Comparison of ENCODE assay signal across 18 cellular contexts in the genomic region with DNA sequence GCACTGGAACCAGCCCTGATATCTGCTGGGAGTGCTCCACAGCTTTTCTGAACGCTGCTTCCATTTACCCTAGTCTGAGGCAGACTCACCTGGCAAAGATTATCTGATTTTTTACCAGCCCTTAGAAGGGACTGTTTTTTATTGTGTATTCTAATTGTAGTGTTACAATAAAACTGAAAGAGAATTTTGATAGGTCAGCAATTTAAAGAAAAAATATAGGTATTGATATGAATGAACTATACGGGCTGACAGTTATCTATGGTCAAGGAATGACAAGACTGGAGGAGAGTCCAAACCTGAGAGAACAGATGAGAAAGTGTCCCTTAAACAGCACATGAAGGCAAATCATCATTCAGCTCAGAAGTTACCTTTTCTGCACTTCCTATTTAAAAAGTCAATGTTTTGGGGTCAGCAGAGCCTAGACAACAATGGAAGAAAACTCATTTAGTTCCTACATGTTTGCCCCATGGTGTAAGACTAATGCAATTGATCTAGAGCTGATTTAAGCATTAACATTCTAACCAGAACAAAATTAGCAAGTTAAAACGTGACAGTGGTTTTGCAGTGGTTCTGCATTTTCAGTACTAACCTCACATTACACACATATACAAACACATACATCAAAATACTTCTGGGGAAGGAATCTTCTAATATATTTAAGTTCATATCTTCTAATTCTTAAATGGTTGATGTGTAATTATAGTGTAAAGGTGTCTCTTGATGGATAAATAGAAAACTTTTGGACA.
DNase-seq lines count a peak whose midpoint lies in the region; ATAC-seq, FAIRE-seq and TF ChIP-seq lines count a peak whose summit lies in the region.
"Had no signal": no experiment of that assay in that cellular context is flagged by ENCODE, and none has a peak within 500 bp of the region (broad histone marks: within the 10 kb centered on the region; RNA-seq: fewer than 3 reads in every experiment).

No MANE protein-coding gene starts in this region.

- H2AFZ ChIP-seq in HepG2 (ENCODE audit: low read length) (no peak overlapping the region), GM12878 (ENCODE audit: control insufficient read depth, low read depth, low read length) (no peak overlapping the region)

- DNase-seq in HepG2 (ENCODE audit: low spot score) (no peak), right lobe of liver (no peak), GM12878 (ENCODE audit: low read depth, low spot score) (no peak), urothelium cell line (ENCODE audit: low spot score) (no peak), thyroid gland (no peak), NCI-H146 (lab: John Stamatoyannopoulos, UW) (no peak)
- DNase-seq: 8988T; C1 segment of cervical spinal cord; Calu3; CD4-positive, alpha-beta memory T cell; COR-L47; DMS153; EL; GDM1; GOT3; H7; HCEC 1CT had no signal

- RAD21 ChIA-PET in GM12878 (lab: Charles Lee; ENCODE audit: unreplicated experiment), result no interaction called here

- 16% methylated on average over 3 of the region's 3 CpGs for WGBS in HepG2 (ENCODE audit: low lambda C conversion rate)
- WGBS in right lobe of liver (ENCODE audit: insufficient coverage, low coverage, low lambda C conversion rate, missing lambda C conversion rate), result 53% methylated on average over 3 of the region's 3 CpGs
- 4% methylated on average over 3 of the region's 3 CpGs for WGBS in GM12878 (ENCODE audit: insufficient coverage, insufficient replicate concordance, low lambda C conversion rate, missing lambda C conversion rate)
- WGBS in thyroid gland, 2 donors, result 79 to 83% methylated on average over 3 of the region's 3 CpGs

- in situ Hi-C loops in HepG2 (cut with HindIII; ENCODE audit: extremely low pct_ligation_motif_present, low pct_unique_long_range_greater_than_20kb) (no loop called here), GM12878 (cut with MboI) (no loop called here)

- ATAC-seq in HepG2 (no peak), right lobe of liver (no peak), GM12878 (no peak)

- TF ChIP-seq RAD21 in HepG2 (CRISPR knock-in tag; IDR thresholded peaks at IDR 0.05), result no peak
- no peak for TF ChIP-seq RAD21 in GM12878 (IDR thresholded peaks at IDR 0.05; ENCODE audit: insufficient read depth, low read depth, low read length)

- H3K27me3 ChIP-seq in HepG2 (ENCODE audit: control insufficient read depth in 1 of 2, insufficient read depth in 2 of 2, low read length in 2 of 2) (no peaks in the 10 kb centered on the region; a peak in 2 of 5 replicates), right lobe of liver (no peaks in the 10 kb centered on the region), GM12878 (replicated peaks in 1 of 2; ENCODE audit: control insufficient read depth in 2 of 2, insufficient read depth in 2 of 2, low read length in 1 of 2) (no peaks in the 10 kb centered on the region), thyroid gland (no peaks in the 10 kb centered on the region)

- no peak overlapping the region for H3K4me3 ChIP-seq in HepG2 (replicated peaks in 1 of 3; ENCODE audit: insufficient read depth in 1 of 3, low read depth in 2 of 3, low read length in 3 of 3)
- H3K4me3 ChIP-seq in right lobe of liver, result no peak overlapping the region
- no peak overlapping the region for H3K4me3 ChIP-seq in GM12878
- H3K4me3 ChIP-seq in thyroid gland (replicated peaks in 1 of 3), result no peak overlapping the region

- H3K9me3 ChIP-seq in HepG2 (ENCODE audit: low read length) (no peaks in the 10 kb centered on the region), right lobe of liver (no peaks in the 10 kb centered on the region), GM12878 (replicated peaks; ENCODE audit: control insufficient read depth, insufficient read depth, low read length) (no peaks in the 10 kb centered on the region), thyroid gland (no peaks in the 10 kb centered on the region)

- H4K20me1 ChIP-seq in HepG2 (ENCODE audit: insufficient read depth, low read length) (no peaks in the 10 kb centered on the region), GM12878 (ENCODE audit: control insufficient read depth, insufficient read depth) (no peaks in the 10 kb centered on the region)

- CTCF ChIA-PET in HepG2 (lab: Yijun Ruan, JAX; ENCODE audit: low intra/inter-chr PET ratio, low total read pairs), result no interaction called here
- CTCF ChIA-PET in GM12878 (lab: Yijun Ruan, JAX), result interaction anchor here (1.1 to 1.3 kb wide), 2 partner anchors 13 to 20 kb away, joined by 3 to 5 read pairs; no protein-coding TSS in a partner anchor

- no peaks in the 10 kb centered on the region for H3K4me1 ChIP-seq in HepG2 (ENCODE audit: insufficient read depth, low read length)
- no peaks in the 10 kb centered on the region for H3K4me1 ChIP-seq in right lobe of liver
- H3K4me1 ChIP-seq in GM12878 (ENCODE audit: control insufficient read depth, insufficient read depth, low read length), result no peaks in the 10 kb centered on the region
- H3K4me1 ChIP-seq in thyroid gland, result no peaks in the 10 kb centered on the region

- no peak overlapping the region for H3K9ac ChIP-seq in HepG2 (ENCODE audit: insufficient read depth, low read depth, low read length)
- no peak overlapping the region for H3K9ac ChIP-seq in GM12878 (ENCODE audit: control insufficient read depth, insufficient read depth, low read length)

- POLR2A ChIA-PET in HepG2 (lab: Yijun Ruan, JAX), result no interaction called here
- POLR2A ChIA-PET in GM12878 (lab: Charles Lee), result no interaction called here

- intact Hi-C loops in HepG2 (cut with micrococcal nuclease; ENCODE audit: unreplicated experiment) (no loop called here), right lobe of liver (cut with DNase I) (no loop called here), GM12878 (cut with micrococcal nuclease; ENCODE audit: unreplicated experiment) (no loop called here), thyroid gland (cut with DNase I) (no loop called here)

- TF ChIP-seq EP300 in HepG2 (IDR thresholded peaks at IDR 0.05; ENCODE audit: low read depth in 2 of 2, low read length in 2 of 2), result no peak
- TF ChIP-seq EP300 in HepG2 (CRISPR knock-in tag; IDR thresholded peaks at IDR 0.05; ENCODE audit: borderline replicate concordance), result no peak
- TF ChIP-seq EP300 in GM12878 (IDR thresholded peaks at IDR 0.05; ENCODE audit: borderline replicate concordance in 1 of 2, control insufficient read depth in 1 of 2, low read depth in 2 of 2, low read length in 2 of 2), result no peak

- H3K36me3 ChIP-seq in HepG2 (replicated peaks in 1 of 2; ENCODE audit: control insufficient read depth in 1 of 2, insufficient read depth in 2 of 2, low read length in 2 of 2) (no peaks in the 10 kb centered on the region), right lobe of liver (no peaks in the 10 kb centered on the region), GM12878 (ENCODE audit: control insufficient read depth in 2 of 2, insufficient read depth in 2 of 2, low read length in 1 of 2) (no peaks in the 10 kb centered on the region), thyroid gland (no peaks in the 10 kb centered on the region)

- H3K79me2 ChIP-seq in HepG2 (ENCODE audit: insufficient read depth, low read length) (no peaks in the 10 kb centered on the region), GM12878 (ENCODE audit: control insufficient read depth, insufficient read depth, low read length) (no peaks in the 10 kb centered on the region)

- no peak for TF ChIP-seq CTCF in HepG2 (CRISPR knock-in tag; IDR thresholded peaks at IDR 0.05)
- TF ChIP-seq CTCF in right lobe of liver (IDR thresholded peaks at IDR 0.05), result no peak
- no peak for TF ChIP-seq CTCF in GM12878 (IDR thresholded peaks at IDR 0.05 in 2 of 3, conservative IDR thresholded peaks at IDR 0.05 in 1 of 3; ENCODE audit: control insufficient read depth in 2 of 3, extremely low read depth in 1 of 3, insufficient read depth in 1 of 3, low read depth in 3 of 3, low read length in 3 of 3)
- TF ChIP-seq CTCF in thyroid gland (IDR thresholded peaks at IDR 0.05), result no peak

- SMC1A ChIA-PET in GM12878 (lab: Charles Lee; ENCODE audit: uncharacterized antibody, unreplicated experiment), result interaction anchor here (1.3 to 2.3 kb wide), 3 partner anchors 9 to 45 kb away, joined by 3 to 6 read pairs (median 4); no protein-coding TSS in a partner anchor

- FAIRE-seq in HepG2 (lab: Jason Lieb, UNC) (no peak), GM12878 (lab: Jason Lieb, UNC) (no peak), urothelium cell line (lab: Jason Lieb, UNC) (peak; percentile 79)
- FAIRE-seq: GM12891 had no signal

- BruUV-seq in HepG2 (replicated peaks; lab: Mats Ljungman, UMichigan), result no TSS peak
- BruUV-seq in GM12878 (replicated peaks; lab: Mats Ljungman, UMichigan), result no TSS peak

- H3K4me2 ChIP-seq in HepG2 (ENCODE audit: low read depth, low read length) (no peak overlapping the region), GM12878 (ENCODE audit: control insufficient read depth, insufficient read depth) (no peak overlapping the region)

- TF ChIP-seq POLR2A in HepG2 (IDR thresholded peaks at IDR 0.05; ENCODE audit: insufficient read depth in 1 of 2, low read depth in 2 of 2, low read length in 2 of 2) (no peak), right lobe of liver (IDR thresholded peaks at IDR 0.05) (no peak), GM12878 (IDR thresholded peaks at IDR 0.05; ENCODE audit: low read depth, low read length) (no peak), thyroid gland (IDR thresholded peaks at IDR 0.05) (no peak)

- no peak overlapping the region for H3K27ac ChIP-seq in HepG2 (ENCODE audit: extremely low read length, insufficient read depth, low read length)
- no peak overlapping the region for H3K27ac ChIP-seq in right lobe of liver
- H3K27ac ChIP-seq in GM12878 (ENCODE audit: control insufficient read depth, insufficient read depth), result no peak overlapping the region
- no peak overlapping the region for H3K27ac ChIP-seq in thyroid gland

TF ChIP-seq in HepG2, 621 proteins besides CTCF, POLR2A, EP300 and RAD21 (continues in another document):
- TF ChIP-seq MAFK (conservative IDR thresholded peaks at IDR 0.05 in 1 of 2, IDR thresholded peaks at IDR 0.05 in 1 of 2; ENCODE audit: low read length in 2 of 2), result peak; percentile 73 to 88

TF ChIP-seq in GM12878, 131 proteins besides CTCF, POLR2A, EP300 and RAD21:
- TF ChIP-seq BHLHE40 (IDR thresholded peaks at IDR 0.05; ENCODE audit: borderline replicate concordance in 1 of 2, low read depth in 2 of 2, low read length in 1 of 2), result peak; percentile 59 to 64; a peak in 3 of 4 replicates
- no peak for TF ChIP-seq MEF2B (IDR thresholded peaks at IDR 0.05; ENCODE audit: partially characterized antibody, poor library complexity, severe bottlenecking)

Comparison
In these comparisons a context has a peak if more than half of its experiments do, and no peak if none do; other contexts are left out.
1. Of the 75 proteins assayed by ChIP-seq in both HepG2 and GM12878: peak only in HepG2: none; only in GM12878: BHLHE40; in both: none; in neither: 74.